Comparison of ENCODE assay signal across 8 cellular contexts in the genomic region with DNA sequence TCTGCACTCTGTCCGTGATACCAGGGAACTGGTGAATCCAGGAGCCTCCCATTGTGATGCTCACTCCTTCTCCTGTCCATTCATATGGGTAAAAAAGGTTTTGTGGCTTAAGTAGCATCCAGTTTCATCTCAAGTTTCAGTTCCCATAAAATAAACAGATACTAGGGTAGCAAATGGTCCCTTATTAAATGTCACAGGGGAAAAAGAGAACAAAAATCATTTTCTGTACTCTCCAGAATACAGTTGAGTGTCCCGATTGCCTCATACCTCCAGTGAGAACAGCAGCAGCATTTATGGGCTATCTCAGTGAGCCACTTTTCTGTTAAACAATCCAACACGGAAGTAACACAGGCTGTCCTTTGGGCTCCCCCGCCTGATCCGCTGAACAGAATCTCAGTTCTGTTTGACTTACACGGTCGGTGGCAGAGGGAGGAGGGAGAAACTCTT.
DNase-seq lines count a peak whose midpoint lies in the region; ATAC-seq and TF ChIP-seq lines count a peak whose summit lies in the region.

No MANE protein-coding gene starts in this region.

- intact Hi-C loops in CD14-positive monocyte (cut with micrococcal nuclease), result no loop called here
- intact Hi-C loops in activated T-helper 2 cell treated with anti-CD3 and anti-CD28 coated beads, Interferon-gamma antibody, Interleukin-2, Interleukin-4, amounts not matched to agents 10 μg/mL and 5 μg/mL and 100 μg/mL, durations not matched to agents 14 hours and 24 hours and 36 hours (cut with micrococcal nuclease), result no loop called here

- peaks cover 65 to 75% of the 10 kb centered on the region in 2 donors for H3K36me3 Mint-ChIP-seq in CD14-positive monocyte
- peaks cover 96% of the 10 kb centered on the region for H3K36me3 Mint-ChIP-seq in activated T-helper 2 cell treated with anti-CD3 and anti-CD28 coated beads, Interferon-gamma antibody, Interleukin-2, Interleukin-4, amounts not matched to agents 10 μg/mL and 5 μg/mL and 100 μg/mL, durations not matched to agents 14 hours and 24 hours and 36 hours (ENCODE audit: low read depth)
- H3K36me3 Mint-ChIP-seq in naive thymus-derived CD8-positive, alpha-beta T cell, result peaks cover 6 to 98% (median 45%) of the 10 kb centered on the region in 3 donors

- peaks cover 0 to 2% (median 0%) of the 10 kb centered on the region in 3 donors for H3K27me3 Mint-ChIP-seq in CD14-positive monocyte (ENCODE audit: low read depth in 3 of 3)
- no peaks in the 10 kb centered on the region for H3K27me3 Mint-ChIP-seq in activated T-helper 2 cell treated with anti-CD3 and anti-CD28 coated beads, Interferon-gamma antibody, Interleukin-2, Interleukin-4, amounts not matched to agents 10 μg/mL and 5 μg/mL and 100 μg/mL, durations not matched to agents 14 hours and 24 hours and 36 hours (ENCODE audit: low read depth)
- H3K27me3 Mint-ChIP-seq in naive thymus-derived CD8-positive, alpha-beta T cell, result no peaks in the 10 kb centered on the region

- peak; percentile 77 for DNase-seq in CD14-positive monocyte (ENCODE audit: low spot score)
- DNase-seq in activated T-helper 2 cell treated with anti-CD3 and anti-CD28 coated beads, Interferon-gamma antibody, Interleukin-2, Interleukin-4, amounts not matched to agents 10 μg/mL and 5 μg/mL and 100 μg/mL, durations not matched to agents 14 hours and 24 hours and 36 hours (ENCODE audit: low spot score), result no peak
- no peak for DNase-seq in naive thymus-derived CD8-positive, alpha-beta T cell
- DNase-seq in NK-92 (lab: John Stamatoyannopoulos, UW; ENCODE audit: unreplicated experiment), result no peak
- no peak for DNase-seq in middle frontal gyrus (ENCODE audit: extremely low spot score, low spot score)
- DNase-seq in activated gamma-delta T cell treated with Interleukin-2 at 50 U/mL for 16 hours, result no peak

- H3K4me1 Mint-ChIP-seq in CD14-positive monocyte, result peaks cover 77% of the 10 kb centered on the region
- peaks cover 84% of the 10 kb centered on the region for H3K4me1 Mint-ChIP-seq in activated T-helper 2 cell treated with anti-CD3 and anti-CD28 coated beads, Interferon-gamma antibody, Interleukin-2, Interleukin-4, amounts not matched to agents 10 μg/mL and 5 μg/mL and 100 μg/mL, durations not matched to agents 14 hours and 24 hours and 36 hours (ENCODE audit: low read depth)
- H3K4me1 Mint-ChIP-seq in naive thymus-derived CD8-positive, alpha-beta T cell, result peaks cover 66 to 99% (median 96%) of the 10 kb centered on the region in 4 donors

- H3K9me3 Mint-ChIP-seq in CD14-positive monocyte, result peaks cover 0 to 6% (median 2%) of the 10 kb centered on the region in 7 donors
- no peaks in the 10 kb centered on the region for H3K9me3 Mint-ChIP-seq in activated T-helper 2 cell treated with anti-CD3 and anti-CD28 coated beads, Interferon-gamma antibody, Interleukin-2, Interleukin-4, amounts not matched to agents 10 μg/mL and 5 μg/mL and 100 μg/mL, durations not matched to agents 14 hours and 24 hours and 36 hours
- peaks cover 0 to 1% (median 0%) of the 10 kb centered on the region in 9 donors for H3K9me3 Mint-ChIP-seq in naive thymus-derived CD8-positive, alpha-beta T cell

- TF ChIP-seq CTCF in CD14-positive monocyte (IDR thresholded peaks at IDR 0.05), result no peak

- POLR2A ChIA-PET in naive thymus-derived CD8-positive, alpha-beta T cell (lab: Charles Lee), result interaction anchor here (0.6 kb wide), 1 partner anchor 216 kb away, joined by 5 read pairs; no protein-coding TSS in a partner anchor

- no peak overlapping the region for H3K4me3 Mint-ChIP-seq in CD14-positive monocyte
- no peak overlapping the region for H3K4me3 Mint-ChIP-seq in activated T-helper 2 cell treated with anti-CD3 and anti-CD28 coated beads, Interferon-gamma antibody, Interleukin-2, Interleukin-4, amounts not matched to agents 10 μg/mL and 5 μg/mL and 100 μg/mL, durations not matched to agents 14 hours and 24 hours and 36 hours (ENCODE audit: low read depth)
- H3K4me3 Mint-ChIP-seq in naive thymus-derived CD8-positive, alpha-beta T cell, result peak overlapping the region in 9 of 10 donors; percentile 3 to 84 (median 63)

- H3K27ac Mint-ChIP-seq in CD14-positive monocyte, result peak overlapping the region; percentile 86 to 93 (median 92)
- H3K27ac Mint-ChIP-seq in activated T-helper 2 cell treated with anti-CD3 and anti-CD28 coated beads, Interferon-gamma antibody, Interleukin-2, Interleukin-4, amounts not matched to agents 10 μg/mL and 5 μg/mL and 100 μg/mL, durations not matched to agents 14 hours and 24 hours and 36 hours, result peak overlapping the region; percentile 71
- H3K27ac Mint-ChIP-seq in naive thymus-derived CD8-positive, alpha-beta T cell, result peak overlapping the region in 9 of 10 donors; percentile 30 to 91 (median 74)

- ATAC-seq in GM19351 (IDR thresholded peaks at IDR 0.05; ENCODE audit: unreplicated experiment) (peak; percentile 61), HG03135 (IDR thresholded peaks at IDR 0.05; ENCODE audit: unreplicated experiment) (peak; percentile 79)
- ATAC-seq in naive thymus-derived CD8-positive, alpha-beta T cell, result peak; percentile 24 to 28

Comparison
In these comparisons a context has a peak if more than half of its experiments do, and no peak if none do; other contexts are left out.
1. H3K4me3 Mint-ChIP-seq: peak in naive thymus-derived CD8-positive, alpha-beta T cell (9 of 10); none in CD14-positive monocyte (0 of 2) and activated T-helper 2 cell treated with anti-CD3 and anti-CD28 coated beads, Interferon-gamma antibody, Interleukin-2, Interleukin-4, amounts not matched to agents 10 μg/mL and 5 μg/mL and 100 μg/mL, durations not matched to agents 14 hours and 24 hours and 36 hours (single experiment).
2. ATAC-seq: peak in every context shown above with its lines; median percentile 79 in HG03135; 61 in GM19351; 26 in naive thymus-derived CD8-positive, alpha-beta T cell.
3. Peak in every context shown above with its lines, with median percentiles within 50 percentile points of each other: H3K27ac Mint-ChIP-seq.